In genomic region chr1:65190229-65190628, GRCh38 we compare ENCODE assay signal across 30 cellular contexts.
"Had no signal": no experiment of that assay in that cellular context is flagged by ENCODE, and none has a peak within 500 bp of the region (broad histone marks: within the 10 kb centered on the region; RNA-seq: fewer than 3 reads in every experiment).

No MANE protein-coding gene starts in this region.

- DNase-seq: colonic mucosa; dermis blood vessel endothelial cell; hypothalamus; immature natural killer cell; islet precursor cell; left colon; left ventricle myocardium inferior; lower lobe of right lung; mucosa of descending colon; naive B cell; right lobe of liver; small intestine; stimulated activated CD4-positive, alpha-beta T cell treated with anti-CD3 and anti-CD28 coated beads, Interleukin-12 subunit alpha, Interleukin-12 subunit beta, amount 100 ng/mL, for 4 hours; stimulated activated CD4-positive, alpha-beta T cell treated with anti-CD3 and anti-CD28 coated beads, Interleukin-2, amount 100 ng/mL, for 24 hours; stimulated activated CD4-positive, alpha-beta T cell treated with anti-CD3 and anti-CD28 coated beads, Interleukin-4, amount 100 ng/mL, for 24 hours; stimulated activated naive CD4-positive, alpha-beta T cell treated with Interleukin-2 at 50 U/mL for 16 hours; substantia nigra; upper lobe of left lung had no signal

- H3K4me1 Mint-ChIP-seq: immature natural killer cell; memory B cell; mesothelial cell of epicardium; naive B cell; stimulated activated effector memory CD8-positive, alpha-beta T cell treated with anti-CD3 and anti-CD28 coated beads, Interleukin-12 subunit alpha, Interleukin-12 subunit beta, amount 100 ng/mL, for 72 hours had no signal

- H3K9me3 ChIP-seq: colonic mucosa, left ventricle myocardium inferior, lower lobe of right lung, mucosa of descending colon, neutrophil, right lobe of liver, thoracic aorta, tibial nerve, upper lobe of left lung had no signal

- H3K4me3 ChIP-seq: colonic mucosa, left ventricle myocardium inferior, lower lobe of right lung, mucosa of descending colon, right lobe of liver, thoracic aorta, tibial nerve, upper lobe of left lung had no signal

- H3K27me3 ChIP-seq: colonic mucosa, neutrophil, right lobe of liver, tibial nerve, upper lobe of left lung had no signal

- H3K36me3 Mint-ChIP-seq: immature natural killer cell; memory B cell; naive B cell; natural killer cell treated with Interleukin-12 subunit alpha and Interleukin-12 subunit beta and Interleukin-15 and Interleukin-18, amount 100 ng/mL, for 72 hours had no signal

- H3K27me3 Mint-ChIP-seq: naive B cell, progenitor cell of endocrine pancreas had no signal

- H3K9me3 Mint-ChIP-seq: immature natural killer cell; natural killer cell treated with Interleukin-12 subunit alpha and Interleukin-12 subunit beta and Interleukin-15 and Interleukin-18, amount 100 ng/mL, for 72 hours; neural crest cell; stimulated activated effector memory CD8-positive, alpha-beta T cell treated with anti-CD3 and anti-CD28 coated beads, Interleukin-12 subunit alpha, Interleukin-12 subunit beta, amount 100 ng/mL, for 72 hours had no signal

- H3K36me3 ChIP-seq: colonic mucosa, lower lobe of right lung, neutrophil, thoracic aorta, upper lobe of left lung had no signal

- ATAC-seq: left colon; lower lobe of right lung; mucosa of descending colon; natural killer cell treated with Interleukin-12 subunit alpha and Interleukin-12 subunit beta and Interleukin-15 and Interleukin-18, amount 100 ng/mL, for 72 hours; right lobe of liver; stimulated activated effector memory CD8-positive, alpha-beta T cell treated with anti-CD3 and anti-CD28 coated beads, Interleukin-12 subunit alpha, Interleukin-12 subunit beta, amount 100 ng/mL, for 72 hours had no signal

- H2AFZ ChIP-seq: parathyroid adenoma had no signal

- H3K9ac ChIP-seq: parathyroid adenoma had no signal

- H3K27ac ChIP-seq: colonic mucosa, left ventricle myocardium inferior, lower lobe of right lung, neutrophil, parathyroid adenoma, right lobe of liver, thoracic aorta, tibial nerve, upper lobe of left lung had no signal

- FAIRE-seq: frontal cortex, small intestine, urothelium cell line had no signal

- H3K4me3 Mint-ChIP-seq: immature natural killer cell; memory B cell; mesothelial cell of epicardium; naive B cell; natural killer cell treated with Interleukin-12 subunit alpha and Interleukin-12 subunit beta and Interleukin-15 and Interleukin-18, amount 100 ng/mL, for 72 hours; neural crest cell; stimulated activated effector memory CD8-positive, alpha-beta T cell treated with anti-CD3 and anti-CD28 coated beads, Interleukin-12 subunit alpha, Interleukin-12 subunit beta, amount 100 ng/mL, for 72 hours had no signal

- H3K27ac Mint-ChIP-seq: immature natural killer cell; memory B cell; mesothelial cell of epicardium; naive B cell; natural killer cell treated with Interleukin-12 subunit alpha and Interleukin-12 subunit beta and Interleukin-15 and Interleukin-18, amount 100 ng/mL, for 72 hours; stimulated activated effector memory CD8-positive, alpha-beta T cell treated with anti-CD3 and anti-CD28 coated beads, Interleukin-12 subunit alpha, Interleukin-12 subunit beta, amount 100 ng/mL, for 72 hours had no signal

- H3K79me2 ChIP-seq: parathyroid adenoma had no signal

- H3K4me1 ChIP-seq: colonic mucosa, parathyroid adenoma had no signal
